In the genomic region with DNA sequence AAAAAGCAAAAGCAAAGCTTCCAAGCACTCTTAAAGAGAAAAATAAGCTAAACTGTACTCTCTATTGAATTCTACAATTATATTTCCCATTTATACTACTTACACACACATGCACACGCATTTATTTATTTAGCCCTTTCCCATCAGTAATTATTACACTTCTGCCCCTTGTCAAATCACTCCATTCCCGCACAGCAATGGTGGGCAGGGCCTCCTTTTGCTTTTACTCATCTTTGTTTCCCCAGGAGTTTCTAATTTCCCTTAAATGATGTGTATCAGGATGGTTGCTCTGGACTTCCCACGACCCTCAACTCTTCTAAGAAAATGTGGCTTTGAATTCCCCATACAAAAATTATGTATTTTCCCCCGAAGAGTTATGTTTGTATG, we compare ENCODE assay signal across 1 cellular context.
TF ChIP-seq lines count a peak whose summit lies in the region.

No MANE protein-coding gene starts in this region.

TF ChIP-seq in GM12878, 131 proteins besides CTCF, POLR2A, EP300 and RAD21:
- TF ChIP-seq ATF7 (IDR thresholded peaks at IDR 0.05; ENCODE audit: low read depth) (0 out of 2 replicates have a peak, but pooled peaks have one; percentile 19), MTA2 (IDR thresholded peaks at IDR 0.05; ENCODE audit: low read depth) (0 out of 2 replicates have a peak, but pooled peaks have one; percentile 15), NRF1 (conservative IDR thresholded peaks at IDR 0.05; ENCODE audit: low read depth, low read length) (no peak), KAT2A (conservative IDR thresholded peaks at IDR 0.05; ENCODE audit: control insufficient read depth, low read depth, low read length) (no peak), SIN3A (IDR thresholded peaks at IDR 0.05; ENCODE audit: low read depth, low read length) (no peak), CREB1 (IDR thresholded peaks at IDR 0.05; ENCODE audit: low read depth) (no peak)
- TF ChIP-seq, protein P1, sequence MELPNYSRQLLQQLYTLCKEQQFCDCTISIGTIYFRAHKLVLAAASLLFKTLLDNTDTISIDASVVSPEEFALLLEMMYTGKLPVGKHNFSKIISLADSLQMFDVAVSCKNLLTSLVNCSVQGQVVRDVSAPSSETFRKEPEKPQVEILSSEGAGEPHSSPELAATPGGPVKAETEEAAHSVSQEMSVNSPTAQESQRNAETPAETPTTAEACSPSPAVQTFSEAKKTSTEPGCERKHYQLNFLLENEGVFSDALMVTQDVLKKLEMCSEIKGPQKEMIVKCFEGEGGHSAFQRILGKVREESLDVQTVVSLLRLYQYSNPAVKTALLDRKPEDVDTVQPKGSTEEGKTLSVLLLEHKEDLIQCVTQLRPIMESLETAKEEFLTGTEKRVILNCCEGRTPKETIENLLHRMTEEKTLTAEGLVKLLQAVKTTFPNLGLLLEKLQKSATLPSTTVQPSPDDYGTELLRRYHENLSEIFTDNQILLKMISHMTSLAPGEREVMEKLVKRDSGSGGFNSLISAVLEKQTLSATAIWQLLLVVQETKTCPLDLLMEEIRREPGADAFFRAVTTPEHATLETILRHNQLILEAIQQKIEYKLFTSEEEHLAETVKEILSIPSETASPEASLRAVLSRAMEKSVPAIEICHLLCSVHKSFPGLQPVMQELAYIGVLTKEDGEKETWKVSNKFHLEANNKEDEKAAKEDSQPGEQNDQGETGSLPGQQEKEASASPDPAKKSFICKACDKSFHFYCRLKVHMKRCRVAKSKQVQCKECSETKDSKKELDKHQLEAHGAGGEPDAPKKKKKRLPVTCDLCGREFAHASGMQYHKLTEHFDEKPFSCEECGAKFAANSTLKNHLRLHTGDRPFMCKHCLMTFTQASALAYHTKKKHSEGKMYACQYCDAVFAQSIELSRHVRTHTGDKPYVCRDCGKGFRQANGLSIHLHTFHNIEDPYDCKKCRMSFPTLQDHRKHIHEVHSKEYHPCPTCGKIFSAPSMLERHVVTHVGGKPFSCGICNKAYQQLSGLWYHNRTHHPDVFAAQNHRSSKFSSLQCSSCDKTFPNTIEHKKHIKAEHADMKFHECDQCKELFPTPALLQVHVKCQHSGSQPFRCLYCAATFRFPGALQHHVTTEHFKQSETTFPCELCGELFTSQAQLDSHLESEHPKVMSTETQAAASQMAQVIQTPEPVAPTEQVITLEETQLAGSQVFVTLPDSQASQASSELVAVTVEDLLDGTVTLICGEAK (IDR thresholded peaks at IDR 0.05; ENCODE audit: borderline replicate concordance) = peak; percentile 52; the same call in 1 of the 2 replicates
TF ChIP-seq in GM12878: peak in this region for 3.
